Comparison of ENCODE assay signal across 1 cellular context in the genomic region with DNA sequence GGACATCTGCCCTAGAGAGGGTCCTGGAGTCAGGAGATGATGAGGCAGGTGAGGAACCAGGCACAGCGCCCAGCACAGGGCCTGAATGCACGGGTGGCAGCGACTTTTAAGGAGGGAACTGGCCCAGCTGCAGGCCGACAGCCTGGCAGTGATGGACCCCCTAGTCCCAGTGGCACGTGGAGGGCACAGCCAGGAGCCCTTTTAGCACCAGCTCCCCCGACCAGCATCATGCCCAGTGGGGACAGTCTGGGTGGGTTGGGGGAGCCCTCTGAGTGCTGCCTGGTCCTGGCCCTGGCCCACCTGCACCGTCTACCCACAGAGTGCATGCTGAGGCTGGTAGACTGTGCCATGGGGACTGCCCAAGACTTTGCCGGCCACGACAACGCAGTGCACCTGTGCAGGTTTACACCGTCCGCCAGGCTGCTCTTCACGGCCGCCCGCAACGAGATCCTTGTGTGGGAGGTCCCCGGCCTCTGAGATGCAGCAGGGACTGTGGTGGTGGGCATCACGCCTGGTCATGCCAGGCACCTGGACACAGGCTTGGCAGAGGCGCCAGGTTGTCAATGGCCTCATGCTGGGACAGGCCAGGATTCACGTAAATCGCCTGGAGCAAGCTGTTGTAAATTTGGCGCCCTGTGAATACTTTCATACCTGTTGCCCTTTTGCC.
TF ChIP-seq lines count a peak whose summit lies in the region.

No MANE protein-coding gene starts in this region.

TF ChIP-seq in K562, 482 proteins besides CTCF, POLR2A, EP300 and RAD21 (continued from another document):
- TF ChIP-seq, protein P1, sequence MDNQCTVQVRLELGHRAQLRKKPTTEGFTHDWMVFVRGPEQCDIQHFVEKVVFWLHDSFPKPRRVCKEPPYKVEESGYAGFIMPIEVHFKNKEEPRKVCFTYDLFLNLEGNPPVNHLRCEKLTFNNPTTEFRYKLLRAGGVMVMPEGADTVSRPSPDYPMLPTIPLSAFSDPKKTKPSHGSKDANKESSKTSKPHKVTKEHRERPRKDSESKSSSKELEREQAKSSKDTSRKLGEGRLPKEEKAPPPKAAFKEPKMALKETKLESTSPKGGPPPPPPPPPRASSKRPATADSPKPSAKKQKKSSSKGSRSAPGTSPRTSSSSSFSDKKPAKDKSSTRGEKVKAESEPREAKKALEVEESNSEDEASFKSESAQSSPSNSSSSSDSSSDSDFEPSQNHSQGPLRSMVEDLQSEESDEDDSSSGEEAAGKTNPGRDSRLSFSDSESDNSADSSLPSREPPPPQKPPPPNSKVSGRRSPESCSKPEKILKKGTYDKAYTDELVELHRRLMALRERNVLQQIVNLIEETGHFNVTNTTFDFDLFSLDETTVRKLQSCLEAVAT (IDR thresholded peaks at IDR 0.05), result no peak
- TF ChIP-seq SRSF7 (optimal IDR thresholded peaks at IDR 0.05; ENCODE audit: low read depth, low read length), result no peak
- no peak for TF ChIP-seq XRCC3 (IDR thresholded peaks at IDR 0.05)
- no peak for TF ChIP-seq ZZZ3 (IDR thresholded peaks at IDR 0.05)
- TF ChIP-seq POLR2AphosphoS5 (IDR thresholded peaks at IDR 0.05; ENCODE audit: control insufficient read depth, insufficient read depth, low read depth, low read length), result no peak
- TF ChIP-seq, protein P2, sequence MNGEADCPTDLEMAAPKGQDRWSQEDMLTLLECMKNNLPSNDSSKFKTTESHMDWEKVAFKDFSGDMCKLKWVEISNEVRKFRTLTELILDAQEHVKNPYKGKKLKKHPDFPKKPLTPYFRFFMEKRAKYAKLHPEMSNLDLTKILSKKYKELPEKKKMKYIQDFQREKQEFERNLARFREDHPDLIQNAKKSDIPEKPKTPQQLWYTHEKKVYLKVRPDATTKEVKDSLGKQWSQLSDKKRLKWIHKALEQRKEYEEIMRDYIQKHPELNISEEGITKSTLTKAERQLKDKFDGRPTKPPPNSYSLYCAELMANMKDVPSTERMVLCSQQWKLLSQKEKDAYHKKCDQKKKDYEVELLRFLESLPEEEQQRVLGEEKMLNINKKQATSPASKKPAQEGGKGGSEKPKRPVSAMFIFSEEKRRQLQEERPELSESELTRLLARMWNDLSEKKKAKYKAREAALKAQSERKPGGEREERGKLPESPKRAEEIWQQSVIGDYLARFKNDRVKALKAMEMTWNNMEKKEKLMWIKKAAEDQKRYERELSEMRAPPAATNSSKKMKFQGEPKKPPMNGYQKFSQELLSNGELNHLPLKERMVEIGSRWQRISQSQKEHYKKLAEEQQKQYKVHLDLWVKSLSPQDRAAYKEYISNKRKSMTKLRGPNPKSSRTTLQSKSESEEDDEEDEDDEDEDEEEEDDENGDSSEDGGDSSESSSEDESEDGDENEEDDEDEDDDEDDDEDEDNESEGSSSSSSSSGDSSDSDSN (IDR thresholded peaks at IDR 0.05; ENCODE audit: borderline replicate concordance in 1 of 2, low read depth in 2 of 2, low read length in 2 of 2), result no peak
- TF ChIP-seq MYBL2 (IDR thresholded peaks at IDR 0.05; ENCODE audit: low read depth), result no peak
- TF ChIP-seq MYBL2 (CRISPR knock-in tag; IDR thresholded peaks at IDR 0.05; ENCODE audit: borderline replicate concordance), result peak; percentile 44; the same call in 1 of the 2 replicates
- TF ChIP-seq ZNF76 (CRISPR knock-in tag; IDR thresholded peaks at IDR 0.05; ENCODE audit: borderline replicate concordance), result no peak
- TF ChIP-seq ZEB2 (IDR thresholded peaks at IDR 0.05), result no peak
- TF ChIP-seq FUS (optimal IDR thresholded peaks at IDR 0.05; ENCODE audit: low read depth, low read length), result no peak
- no peak for TF ChIP-seq HMGN3 (IDR thresholded peaks at IDR 0.05; ENCODE audit: borderline replicate concordance, extremely low read depth, insufficient read length, low read depth, low read length)
- TF ChIP-seq HDAC2 (IDR thresholded peaks at IDR 0.05), result no peak
- TF ChIP-seq, protein P3, sequence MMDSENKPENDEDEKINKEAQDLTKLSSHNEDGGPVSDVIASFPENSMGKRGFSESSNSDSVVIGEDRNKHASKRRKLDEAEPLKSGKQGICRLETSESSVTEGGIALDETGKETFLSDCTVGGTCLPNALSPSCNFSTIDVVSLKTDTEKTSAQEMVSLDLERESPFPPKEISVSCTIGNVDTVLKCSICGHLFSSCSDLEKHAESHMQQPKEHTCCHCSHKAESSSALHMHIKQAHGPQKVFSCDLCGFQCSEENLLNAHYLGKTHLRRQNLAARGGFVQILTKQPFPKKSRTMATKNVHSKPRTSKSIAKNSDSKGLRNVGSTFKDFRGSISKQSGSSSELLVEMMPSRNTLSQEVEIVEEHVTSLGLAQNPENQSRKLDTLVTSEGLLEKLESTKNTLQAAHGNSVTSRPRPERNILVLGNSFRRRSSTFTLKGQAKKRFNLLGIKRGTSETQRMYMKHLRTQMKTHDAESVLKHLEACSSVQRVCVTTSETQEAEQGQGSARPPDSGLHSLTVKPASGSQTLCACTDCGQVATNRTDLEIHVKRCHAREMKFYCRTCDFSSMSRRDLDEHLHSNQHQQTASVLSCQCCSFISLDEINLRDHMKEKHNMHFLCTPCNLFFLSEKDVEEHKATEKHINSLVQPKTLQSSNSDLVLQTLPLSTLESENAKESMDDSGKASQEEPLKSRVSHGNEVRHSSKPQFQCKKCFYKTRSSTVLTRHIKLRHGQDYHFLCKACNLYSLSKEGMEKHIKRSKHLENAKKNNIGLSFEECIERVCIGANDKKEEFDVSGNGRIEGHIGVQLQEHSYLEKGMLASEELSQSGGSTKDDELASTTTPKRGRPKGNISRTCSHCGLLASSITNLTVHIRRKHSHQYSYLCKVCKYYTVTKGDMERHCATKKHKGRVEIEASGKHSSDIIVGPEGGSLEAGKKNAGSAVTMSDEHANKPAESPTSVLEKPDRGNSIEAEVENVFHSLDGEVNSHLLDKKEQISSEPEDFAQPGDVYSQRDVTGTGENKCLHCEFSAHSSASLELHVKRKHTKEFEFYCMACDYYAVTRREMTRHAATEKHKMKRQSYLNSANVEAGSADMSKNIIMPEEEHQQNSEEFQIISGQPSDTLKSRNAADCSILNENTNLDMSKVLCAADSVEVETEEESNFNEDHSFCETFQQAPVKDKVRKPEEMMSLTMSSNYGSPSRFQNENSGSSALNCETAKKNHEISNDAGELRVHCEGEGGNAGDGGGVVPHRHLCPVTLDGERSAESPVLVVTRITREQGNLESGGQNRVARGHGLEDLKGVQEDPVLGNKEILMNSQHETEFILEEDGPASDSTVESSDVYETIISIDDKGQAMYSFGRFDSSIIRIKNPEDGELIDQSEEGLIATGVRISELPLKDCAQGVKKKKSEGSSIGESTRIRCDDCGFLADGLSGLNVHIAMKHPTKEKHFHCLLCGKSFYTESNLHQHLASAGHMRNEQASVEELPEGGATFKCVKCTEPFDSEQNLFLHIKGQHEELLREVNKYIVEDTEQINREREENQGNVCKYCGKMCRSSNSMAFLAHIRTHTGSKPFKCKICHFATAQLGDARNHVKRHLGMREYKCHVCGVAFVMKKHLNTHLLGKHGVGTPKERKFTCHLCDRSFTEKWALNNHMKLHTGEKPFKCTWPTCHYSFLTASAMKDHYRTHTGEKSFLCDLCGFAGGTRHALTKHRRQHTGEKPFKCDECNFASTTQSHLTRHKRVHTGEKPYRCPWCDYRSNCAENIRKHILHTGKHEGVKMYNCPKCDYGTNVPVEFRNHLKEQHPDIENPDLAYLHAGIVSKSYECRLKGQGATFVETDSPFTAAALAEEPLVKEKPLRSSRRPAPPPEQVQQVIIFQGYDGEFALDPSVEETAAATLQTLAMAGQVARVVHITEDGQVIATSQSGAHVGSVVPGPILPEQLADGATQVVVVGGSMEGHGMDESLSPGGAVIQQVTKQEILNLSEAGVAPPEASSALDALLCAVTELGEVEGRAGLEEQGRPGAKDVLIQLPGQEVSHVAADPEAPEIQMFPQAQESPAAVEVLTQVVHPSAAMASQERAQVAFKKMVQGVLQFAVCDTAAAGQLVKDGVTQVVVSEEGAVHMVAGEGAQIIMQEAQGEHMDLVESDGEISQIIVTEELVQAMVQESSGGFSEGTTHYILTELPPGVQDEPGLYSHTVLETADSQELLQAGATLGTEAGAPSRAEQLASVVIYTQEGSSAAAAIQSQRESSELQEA (IDR thresholded peaks at IDR 0.05; ENCODE audit: low read depth), result no peak
- TF ChIP-seq ARID2 (IDR thresholded peaks at IDR 0.05), result no peak
- TF ChIP-seq, protein P4, sequence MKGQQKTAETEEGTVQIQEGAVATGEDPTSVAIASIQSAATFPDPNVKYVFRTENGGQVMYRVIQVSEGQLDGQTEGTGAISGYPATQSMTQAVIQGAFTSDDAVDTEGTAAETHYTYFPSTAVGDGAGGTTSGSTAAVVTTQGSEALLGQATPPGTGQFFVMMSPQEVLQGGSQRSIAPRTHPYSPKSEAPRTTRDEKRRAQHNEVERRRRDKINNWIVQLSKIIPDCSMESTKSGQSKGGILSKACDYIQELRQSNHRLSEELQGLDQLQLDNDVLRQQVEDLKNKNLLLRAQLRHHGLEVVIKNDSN (CRISPR knock-in tag; IDR thresholded peaks at IDR 0.05), result peak; percentile 24
- no peak for TF ChIP-seq DIDO1 (tag; IDR thresholded peaks at IDR 0.05; ENCODE audit: low read depth)
- no peak for TF ChIP-seq MAFK (IDR thresholded peaks at IDR 0.05; ENCODE audit: low read length)
- no peak for TF ChIP-seq TFAM (CRISPR knock-in tag; conservative IDR thresholded peaks at IDR 0.05)
- no peak for TF ChIP-seq ARID1B (IDR thresholded peaks at IDR 0.05)
- TF ChIP-seq HNRNPK (IDR thresholded peaks at IDR 0.05; ENCODE audit: low read depth, low read length, poor library complexity, severe bottlenecking), result no peak
- TF ChIP-seq ZNF134 (CRISPR knock-in tag; conservative IDR thresholded peaks at IDR 0.05), result no peak
- TF ChIP-seq, protein P5, sequence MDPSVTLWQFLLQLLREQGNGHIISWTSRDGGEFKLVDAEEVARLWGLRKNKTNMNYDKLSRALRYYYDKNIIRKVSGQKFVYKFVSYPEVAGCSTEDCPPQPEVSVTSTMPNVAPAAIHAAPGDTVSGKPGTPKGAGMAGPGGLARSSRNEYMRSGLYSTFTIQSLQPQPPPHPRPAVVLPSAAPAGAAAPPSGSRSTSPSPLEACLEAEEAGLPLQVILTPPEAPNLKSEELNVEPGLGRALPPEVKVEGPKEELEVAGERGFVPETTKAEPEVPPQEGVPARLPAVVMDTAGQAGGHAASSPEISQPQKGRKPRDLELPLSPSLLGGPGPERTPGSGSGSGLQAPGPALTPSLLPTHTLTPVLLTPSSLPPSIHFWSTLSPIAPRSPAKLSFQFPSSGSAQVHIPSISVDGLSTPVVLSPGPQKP (CRISPR knock-in tag; IDR thresholded peaks at IDR 0.05), result 0 out of 2 replicates have a peak, but pooled peaks have one; percentile 25
- no peak for TF ChIP-seq ZNF217 (CRISPR knock-in tag; IDR thresholded peaks at IDR 0.05)
- no peak for TF ChIP-seq U2AF2 (optimal IDR thresholded peaks at IDR 0.05; ENCODE audit: low read depth, low read length)
- TF ChIP-seq, protein P6, sequence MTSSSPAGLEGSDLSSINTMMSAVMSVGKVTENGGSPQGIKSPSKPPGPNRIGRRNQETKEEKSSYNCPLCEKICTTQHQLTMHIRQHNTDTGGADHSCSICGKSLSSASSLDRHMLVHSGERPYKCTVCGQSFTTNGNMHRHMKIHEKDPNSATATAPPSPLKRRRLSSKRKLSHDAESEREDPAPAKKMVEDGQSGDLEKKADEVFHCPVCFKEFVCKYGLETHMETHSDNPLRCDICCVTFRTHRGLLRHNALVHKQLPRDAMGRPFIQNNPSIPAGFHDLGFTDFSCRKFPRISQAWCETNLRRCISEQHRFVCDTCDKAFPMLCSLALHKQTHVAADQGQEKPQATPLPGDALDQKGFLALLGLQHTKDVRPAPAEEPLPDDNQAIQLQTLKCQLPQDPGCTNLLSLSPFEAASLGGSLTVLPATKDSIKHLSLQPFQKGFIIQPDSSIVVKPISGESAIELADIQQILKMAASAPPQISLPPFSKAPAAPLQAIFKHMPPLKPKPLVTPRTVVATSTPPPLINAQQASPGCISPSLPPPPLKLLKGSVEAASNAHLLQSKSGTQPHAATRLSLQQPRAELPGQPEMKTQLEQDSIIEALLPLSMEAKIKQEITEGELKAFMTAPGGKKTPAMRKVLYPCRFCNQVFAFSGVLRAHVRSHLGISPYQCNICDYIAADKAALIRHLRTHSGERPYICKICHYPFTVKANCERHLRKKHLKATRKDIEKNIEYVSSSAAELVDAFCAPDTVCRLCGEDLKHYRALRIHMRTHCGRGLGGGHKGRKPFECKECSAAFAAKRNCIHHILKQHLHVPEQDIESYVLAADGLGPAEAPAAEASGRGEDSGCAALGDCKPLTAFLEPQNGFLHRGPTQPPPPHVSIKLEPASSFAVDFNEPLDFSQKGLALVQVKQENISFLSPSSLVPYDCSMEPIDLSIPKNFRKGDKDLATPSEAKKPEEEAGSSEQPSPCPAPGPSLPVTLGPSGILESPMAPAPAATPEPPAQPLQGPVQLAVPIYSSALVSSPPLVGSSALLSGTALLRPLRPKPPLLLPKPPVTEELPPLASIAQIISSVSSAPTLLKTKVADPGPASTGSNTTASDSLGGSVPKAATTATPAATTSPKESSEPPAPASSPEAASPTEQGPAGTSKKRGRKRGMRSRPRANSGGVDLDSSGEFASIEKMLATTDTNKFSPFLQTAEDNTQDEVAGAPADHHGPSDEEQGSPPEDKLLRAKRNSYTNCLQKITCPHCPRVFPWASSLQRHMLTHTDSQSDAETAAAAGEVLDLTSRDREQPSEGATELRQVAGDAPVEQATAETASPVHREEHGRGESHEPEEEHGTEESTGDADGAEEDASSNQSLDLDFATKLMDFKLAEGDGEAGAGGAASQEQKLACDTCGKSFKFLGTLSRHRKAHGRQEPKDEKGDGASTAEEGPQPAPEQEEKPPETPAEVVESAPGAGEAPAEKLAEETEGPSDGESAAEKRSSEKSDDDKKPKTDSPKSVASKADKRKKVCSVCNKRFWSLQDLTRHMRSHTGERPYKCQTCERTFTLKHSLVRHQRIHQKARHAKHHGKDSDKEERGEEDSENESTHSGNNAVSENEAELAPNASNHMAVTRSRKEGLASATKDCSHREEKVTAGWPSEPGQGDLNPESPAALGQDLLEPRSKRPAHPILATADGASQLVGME (CRISPR knock-in tag; IDR thresholded peaks at IDR 0.05), result no peak
- TF ChIP-seq HMG20A (CRISPR knock-in tag; conservative IDR thresholded peaks at IDR 0.05), result no peak
TF ChIP-seq in K562: peak in this region for 8.
